1 cellular context compared by ENCODE assay signal in genomic region chr1:23960291-23960718, GRCh38.
TF ChIP-seq lines count a peak whose summit lies in the region.

No MANE protein-coding gene starts in this region.

TF ChIP-seq in IMR-90, 13 proteins besides CTCF, POLR2A, EP300 and RAD21 (continued from another document):
- TF ChIP-seq USF2 (IDR thresholded peaks at IDR 0.05; ENCODE audit: low read depth, low read length) (no peak), RFX5 (IDR thresholded peaks at IDR 0.05; ENCODE audit: low read depth, low read length) (no peak)
